Comparison of ENCODE assay signal across 21 cellular contexts in the genomic region with DNA sequence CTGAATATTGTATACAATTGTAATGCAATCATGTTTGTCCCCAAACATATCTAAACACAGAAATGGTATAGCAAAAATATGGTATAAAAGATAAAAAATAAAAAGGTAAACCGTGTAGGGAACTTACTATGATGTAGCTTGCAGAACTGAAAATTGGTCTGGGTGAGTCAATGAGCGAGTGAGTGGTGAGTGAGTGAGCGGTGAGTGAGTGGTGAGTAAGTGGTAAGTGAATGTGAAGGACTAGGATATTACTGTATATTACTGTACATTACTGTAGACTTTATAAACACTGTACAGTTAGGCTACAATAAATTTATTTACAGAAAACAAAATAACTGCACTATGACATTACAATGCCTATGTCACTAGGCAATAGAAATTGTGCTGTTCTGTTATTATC.
DNase-seq lines count a peak whose midpoint lies in the region; ATAC-seq and TF ChIP-seq lines count a peak whose summit lies in the region.
"Had no signal": no experiment of that assay in that cellular context is flagged by ENCODE, and none has a peak within 500 bp of the region (broad histone marks: within the 10 kb centered on the region; RNA-seq: fewer than 3 reads in every experiment).

No MANE protein-coding gene starts in this region.

- peak; percentile 85; the same call in 2 of the 3 replicates for ATAC-seq in RWPE2 (ENCODE audit: low read depth)

- H3K4me1 ChIP-seq in RWPE2 (ENCODE audit: insufficient read depth, poor library complexity, severe bottlenecking) = no peaks in the 10 kb centered on the region
- H3K4me1 ChIP-seq in adrenal gland (replicated peaks in 1 of 2) = no peaks in the 10 kb centered on the region
- no peaks in the 10 kb centered on the region for H3K4me1 ChIP-seq in Caco-2

- BruUV-seq in Caco-2 (replicated peaks; lab: Mats Ljungman, UMichigan) = no TSS peak

- H3K27me3 ChIP-seq in RWPE2 (ENCODE audit: insufficient read depth, poor library complexity, severe bottlenecking) (no peaks in the 10 kb centered on the region), adrenal gland (no peaks in the 10 kb centered on the region), Caco-2 (replicated peaks; ENCODE audit: control insufficient read depth, insufficient read depth, low read length) (no peaks in the 10 kb centered on the region)

- H3K9me3 ChIP-seq in RWPE2 (ENCODE audit: severe bottlenecking) (no peaks in the 10 kb centered on the region), adrenal gland (replicated peaks in 1 of 3) (no peaks in the 10 kb centered on the region), Caco-2 (no peaks in the 10 kb centered on the region)

- CTCF ChIA-PET in Caco-2 (lab: Charles Lee) = no interaction called here

- intact Hi-C loops in adrenal gland (cut with DNase I) = no loop called here
- intact Hi-C loops in Caco-2 (cut with micrococcal nuclease; ENCODE audit: unreplicated experiment) = no loop called here

- peak; percentile 16 for DNase-seq in A172 (ENCODE audit: low spot score)
- DNase-seq in HS-5 (ENCODE audit: low read depth) = peak; percentile 35
- no peak for DNase-seq in RWPE2 (ENCODE audit: low spot score)
- DNase-seq in epithelial cell of prostate (ENCODE audit: low read depth, low spot score) = peak; percentile 34
- no peak for DNase-seq in adrenal gland
- DNase-seq in mesenteric fat pad (ENCODE audit: low spot score) = no peak
- no peak for DNase-seq in Caco-2
- no peak for DNase-seq in activated CD4-positive, alpha-beta T cell treated with anti-CD3 and anti-CD28 coated beads for 4 hours
- DNase-seq: 8988T, C1 segment of cervical spinal cord, DND-41, GF-D8, H9, KG1, MM.1S, NCI-H1092 treated with DMSO at 0.1 percent for 48 hours, NCI-H1694, NCI-H2227 treated with DMSO at 0.1 percent for 48 hours, NCI-H524, SIG-M5 had no signal

- WGBS in adrenal gland, 4 donors = 80 to 90% (median 87%) methylated on average over 3 of the region's 3 CpGs

- H3K27me3 Mint-ChIP-seq in Caco-2 (ENCODE audit: insufficient read depth, unreplicated experiment) = peaks cover 5% of the 10 kb centered on the region

- POLR2A ChIA-PET in Caco-2 (lab: Charles Lee) = no interaction called here

- H3K4me3 ChIP-seq in RWPE2 (ENCODE audit: severe bottlenecking) (no peak overlapping the region), adrenal gland (no peak overlapping the region), Caco-2 (ENCODE audit: low read depth, low read length) (no peak overlapping the region)

- no peak overlapping the region for H3K27ac ChIP-seq in RWPE2 (ENCODE audit: poor library complexity, severe bottlenecking)
- H3K27ac ChIP-seq in epithelial cell of prostate = no peak overlapping the region
- H3K27ac ChIP-seq in adrenal gland = no peak overlapping the region
- H3K27ac ChIP-seq: HL-60 had no signal

- TF ChIP-seq CTCF in RWPE2 (IDR thresholded peaks at IDR 0.05; ENCODE audit: poor library complexity, severe bottlenecking) = no peak
- no peak for TF ChIP-seq CTCF in adrenal gland (IDR thresholded peaks at IDR 0.05)
- no peak for TF ChIP-seq CTCF in Caco-2 (IDR thresholded peaks at IDR 0.05; ENCODE audit: insufficient read depth in 1 of 2, low read depth in 1 of 2, low read length in 1 of 2, severe bottlenecking in 1 of 2, unreplicated experiment in 1 of 2)

- no peaks in the 10 kb centered on the region for H3K36me3 ChIP-seq in RWPE2 (ENCODE audit: low read depth)
- H3K36me3 ChIP-seq in adrenal gland (replicated peaks in 1 of 2) = no peaks in the 10 kb centered on the region
- H3K36me3 ChIP-seq in Caco-2 (ENCODE audit: control insufficient read depth, insufficient read depth, low read length) = no peaks in the 10 kb centered on the region

- no peaks in the 10 kb centered on the region for H3K9me3 Mint-ChIP-seq in Caco-2 (ENCODE audit: unreplicated experiment)
- H3K9me3 Mint-ChIP-seq: H9 had no signal

- H3K4me1 Mint-ChIP-seq in Caco-2 (ENCODE audit: low read depth, unreplicated experiment) = no peaks in the 10 kb centered on the region

- H3K4me3 Mint-ChIP-seq in Caco-2 (ENCODE audit: unreplicated experiment) = no peak overlapping the region
- H3K4me3 Mint-ChIP-seq: H9 had no signal

- H3K27ac Mint-ChIP-seq in Caco-2 (ENCODE audit: unreplicated experiment) = no peak overlapping the region
- H3K27ac Mint-ChIP-seq: H9 had no signal

- no peak for TF ChIP-seq POLR2A in adrenal gland (IDR thresholded peaks at IDR 0.05)

- H3K36me3 Mint-ChIP-seq in Caco-2 (ENCODE audit: insufficient read depth, unreplicated experiment) = no peaks in the 10 kb centered on the region

Comparison
In these comparisons a context has a peak if more than half of its experiments do, and no peak if none do; other contexts are left out.
1. DNase-seq: peak in A172 (single experiment), HS-5 (single experiment) and epithelial cell of prostate (single experiment); none in RWPE2 (single experiment), adrenal gland (0 of 7), mesenteric fat pad (single experiment), Caco-2 (0 of 2) and activated CD4-positive, alpha-beta T cell treated with anti-CD3 and anti-CD28 coated beads for 4 hours (0 of 2).